ENCODE assay signal across 1 cellular context in the genomic region with DNA sequence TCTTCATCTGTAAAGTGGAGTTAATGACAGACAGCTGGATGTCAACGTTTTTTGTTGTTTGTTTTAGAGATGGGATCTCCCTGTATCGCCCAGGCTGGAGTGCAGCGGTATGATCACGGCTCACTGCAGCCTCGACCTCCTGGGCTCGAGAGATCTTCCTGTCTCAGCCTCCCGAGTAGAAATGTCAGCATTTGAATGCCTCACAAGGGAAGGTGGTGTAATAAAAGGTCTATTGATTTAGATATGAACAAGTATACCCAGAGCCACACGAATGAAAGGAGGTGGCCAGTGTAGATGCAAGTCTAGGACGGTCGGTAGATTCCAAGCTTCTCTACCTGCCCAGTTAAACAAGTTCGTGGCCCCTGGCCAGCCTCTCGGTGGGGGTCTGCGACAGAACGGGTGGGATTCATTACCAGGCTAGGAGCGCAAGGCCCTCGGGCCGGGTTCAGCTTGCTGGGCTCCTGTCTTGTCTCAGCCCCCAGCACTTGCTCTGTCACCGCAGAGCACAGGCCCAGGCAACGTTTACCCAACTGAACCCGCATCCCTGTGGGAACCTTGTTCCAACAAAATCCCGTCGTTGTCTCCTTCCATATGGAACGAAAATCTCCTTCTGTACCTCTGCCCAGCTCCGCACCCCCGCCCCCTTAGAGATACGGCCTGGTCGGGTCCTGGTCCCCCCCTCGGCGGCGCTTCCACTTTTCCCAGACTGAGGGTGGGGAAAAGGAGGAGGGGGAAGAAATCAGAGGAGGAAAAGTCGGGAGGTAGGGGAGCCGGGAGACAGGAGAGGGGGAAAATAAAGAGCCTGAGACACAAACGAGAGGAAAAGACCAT.
TF ChIP-seq lines count a peak whose summit lies in the region.

No MANE protein-coding gene starts in this region.

TF ChIP-seq in K562, 482 proteins besides CTCF, POLR2A, EP300 and RAD21:
- TF ChIP-seq, protein P1, sequence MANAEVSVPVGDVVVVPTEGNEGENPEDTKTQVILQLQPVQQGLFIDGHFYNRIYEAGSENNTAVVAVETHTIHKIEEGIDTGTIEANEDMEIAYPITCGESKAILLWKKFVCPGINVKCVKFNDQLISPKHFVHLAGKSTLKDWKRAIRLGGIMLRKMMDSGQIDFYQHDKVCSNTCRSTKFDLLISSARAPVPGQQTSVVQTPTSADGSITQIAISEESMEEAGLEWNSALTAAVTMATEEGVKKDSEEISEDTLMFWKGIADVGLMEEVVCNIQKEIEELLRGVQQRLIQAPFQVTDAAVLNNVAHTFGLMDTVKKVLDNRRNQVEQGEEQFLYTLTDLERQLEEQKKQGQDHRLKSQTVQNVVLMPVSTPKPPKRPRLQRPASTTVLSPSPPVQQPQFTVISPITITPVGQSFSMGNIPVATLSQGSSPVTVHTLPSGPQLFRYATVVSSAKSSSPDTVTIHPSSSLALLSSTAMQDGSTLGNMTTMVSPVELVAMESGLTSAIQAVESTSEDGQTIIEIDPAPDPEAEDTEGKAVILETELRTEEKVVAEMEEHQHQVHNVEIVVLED (CRISPR knock-in tag; IDR thresholded peaks at IDR 0.05), result no peak
- TF ChIP-seq, protein P2, sequence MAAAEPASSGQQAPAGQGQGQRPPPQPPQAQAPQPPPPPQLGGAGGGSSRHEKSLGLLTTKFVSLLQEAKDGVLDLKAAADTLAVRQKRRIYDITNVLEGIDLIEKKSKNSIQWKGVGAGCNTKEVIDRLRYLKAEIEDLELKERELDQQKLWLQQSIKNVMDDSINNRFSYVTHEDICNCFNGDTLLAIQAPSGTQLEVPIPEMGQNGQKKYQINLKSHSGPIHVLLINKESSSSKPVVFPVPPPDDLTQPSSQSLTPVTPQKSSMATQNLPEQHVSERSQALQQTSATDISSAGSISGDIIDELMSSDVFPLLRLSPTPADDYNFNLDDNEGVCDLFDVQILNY (CRISPR knock-in tag; IDR thresholded peaks at IDR 0.05), result no peak
- TF ChIP-seq CHD1 (IDR thresholded peaks at IDR 0.05; ENCODE audit: low read length) (no peak), FOXA3 (CRISPR knock-in tag; conservative IDR thresholded peaks at IDR 0.05 in 1 of 2, IDR thresholded peaks at IDR 0.05 in 1 of 2) (peak; percentile 56 to 75; a peak in 3 of 4 replicates), FOXP1 (CRISPR knock-in tag; IDR thresholded peaks at IDR 0.05) (no peak), NUFIP1 (IDR thresholded peaks at IDR 0.05; ENCODE audit: partially characterized antibody) (no peak), ZNF584 (CRISPR knock-in tag; IDR thresholded peaks at IDR 0.05; ENCODE audit: low read depth) (no peak), MAZ (CRISPR knock-in tag; conservative IDR thresholded peaks at IDR 0.05 in 1 of 2, IDR thresholded peaks at IDR 0.05 in 1 of 2) (no peak), NR3C1 (CRISPR knock-in tag; IDR thresholded peaks at IDR 0.05) (no peak), CBX2 (IDR thresholded peaks at IDR 0.05; ENCODE audit: insufficient read depth, low read length, poor library complexity, severe bottlenecking) (peak; percentile 55), MEIS2 (IDR thresholded peaks at IDR 0.05; ENCODE audit: partially characterized antibody) (peak; percentile 35), BHLHE40 (IDR thresholded peaks at IDR 0.05; ENCODE audit: low read length) (no peak), GABPB2 (CRISPR knock-in tag; conservative IDR thresholded peaks at IDR 0.05) (no peak), KAT2B (IDR thresholded peaks at IDR 0.05; ENCODE audit: low read depth, low read length) (no peak), MAFK (IDR thresholded peaks at IDR 0.05; ENCODE audit: low read length) (no peak), ZNF324 (CRISPR knock-in tag; IDR thresholded peaks at IDR 0.05) (no peak), KDM1A (IDR thresholded peaks at IDR 0.05) (0 out of 4 replicates have a peak, but pooled peaks of 1 of the 2 experiments have one; percentile 0), ZFP1 (CRISPR knock-in tag; IDR thresholded peaks at IDR 0.05) (no peak)
- TF ChIP-seq, protein P3, sequence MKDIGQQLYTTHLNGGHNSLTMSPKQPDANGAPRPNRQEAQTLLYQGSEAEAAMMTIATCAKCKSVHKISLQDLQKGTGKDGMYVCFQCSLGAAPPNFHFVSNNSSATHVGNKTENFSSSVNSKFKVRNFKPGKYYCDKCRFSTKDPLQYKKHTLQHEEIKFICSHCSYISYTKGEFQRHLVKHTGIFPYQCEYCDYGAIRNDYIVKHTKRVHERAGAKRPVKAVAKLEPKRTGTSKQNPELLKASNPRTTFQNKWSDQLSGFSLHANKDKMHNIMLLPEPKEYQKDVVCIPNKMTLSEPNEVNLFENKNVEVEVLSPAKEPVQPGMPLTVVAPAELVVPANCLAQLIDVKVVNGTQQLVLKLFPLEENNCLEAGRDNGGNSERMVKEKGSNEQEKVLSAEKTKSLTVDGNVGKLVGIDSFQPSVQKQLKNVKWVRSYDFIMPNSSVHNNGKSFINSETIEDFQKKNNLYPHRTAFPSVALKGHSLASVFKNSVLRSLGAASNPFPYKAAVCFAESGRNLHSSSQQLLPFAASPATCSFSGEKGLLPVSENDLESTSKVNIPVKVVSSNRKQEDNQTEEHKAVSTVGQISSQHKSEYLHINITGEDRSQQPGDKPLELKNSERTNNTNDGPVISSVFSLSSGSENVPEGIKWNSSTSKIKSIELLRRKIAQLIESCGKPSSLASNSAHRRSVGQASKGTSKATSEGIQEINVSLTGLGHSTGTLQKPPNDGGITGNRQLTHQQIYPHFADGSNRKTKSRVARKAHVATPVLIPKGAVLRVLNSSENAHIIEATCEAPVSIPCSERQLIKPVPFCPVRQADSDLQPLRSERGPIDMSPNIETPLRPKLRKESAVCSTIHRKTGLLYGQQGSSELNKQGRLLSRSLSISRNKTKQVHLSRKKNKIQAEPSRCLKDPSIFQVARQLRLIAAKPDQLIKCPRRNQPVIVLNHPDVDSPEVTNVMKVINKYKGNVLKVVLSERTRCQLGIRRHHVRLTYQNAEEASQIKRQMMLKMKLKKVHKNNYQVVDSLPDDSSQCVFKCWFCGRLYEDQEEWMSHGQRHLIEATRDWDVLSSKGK (CRISPR knock-in tag; IDR thresholded peaks at IDR 0.05), result no peak
- TF ChIP-seq, protein P4, sequence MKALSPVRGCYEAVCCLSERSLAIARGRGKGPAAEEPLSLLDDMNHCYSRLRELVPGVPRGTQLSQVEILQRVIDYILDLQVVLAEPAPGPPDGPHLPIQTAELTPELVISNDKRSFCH (CRISPR knock-in tag; IDR thresholded peaks at IDR 0.05), result no peak
- TF ChIP-seq, protein P4 (tag; IDR thresholded peaks at IDR 0.05), result no peak
- TF ChIP-seq, protein P5, sequence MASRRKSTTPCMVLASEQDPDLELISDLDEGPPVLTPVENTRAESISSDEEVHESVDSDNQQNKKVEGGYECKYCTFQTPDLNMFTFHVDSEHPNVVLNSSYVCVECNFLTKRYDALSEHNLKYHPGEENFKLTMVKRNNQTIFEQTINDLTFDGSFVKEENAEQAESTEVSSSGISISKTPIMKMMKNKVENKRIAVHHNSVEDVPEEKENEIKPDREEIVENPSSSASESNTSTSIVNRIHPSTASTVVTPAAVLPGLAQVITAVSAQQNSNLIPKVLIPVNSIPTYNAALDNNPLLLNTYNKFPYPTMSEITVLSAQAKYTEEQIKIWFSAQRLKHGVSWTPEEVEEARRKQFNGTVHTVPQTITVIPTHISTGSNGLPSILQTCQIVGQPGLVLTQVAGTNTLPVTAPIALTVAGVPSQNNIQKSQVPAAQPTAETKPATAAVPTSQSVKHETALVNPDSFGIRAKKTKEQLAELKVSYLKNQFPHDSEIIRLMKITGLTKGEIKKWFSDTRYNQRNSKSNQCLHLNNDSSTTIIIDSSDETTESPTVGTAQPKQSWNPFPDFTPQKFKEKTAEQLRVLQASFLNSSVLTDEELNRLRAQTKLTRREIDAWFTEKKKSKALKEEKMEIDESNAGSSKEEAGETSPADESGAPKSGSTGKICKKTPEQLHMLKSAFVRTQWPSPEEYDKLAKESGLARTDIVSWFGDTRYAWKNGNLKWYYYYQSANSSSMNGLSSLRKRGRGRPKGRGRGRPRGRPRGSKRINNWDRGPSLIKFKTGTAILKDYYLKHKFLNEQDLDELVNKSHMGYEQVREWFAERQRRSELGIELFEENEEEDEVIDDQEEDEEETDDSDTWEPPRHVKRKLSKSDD (conservative IDR thresholded peaks at IDR 0.05; ENCODE audit: low read length), result no peak
- TF ChIP-seq, protein P6, sequence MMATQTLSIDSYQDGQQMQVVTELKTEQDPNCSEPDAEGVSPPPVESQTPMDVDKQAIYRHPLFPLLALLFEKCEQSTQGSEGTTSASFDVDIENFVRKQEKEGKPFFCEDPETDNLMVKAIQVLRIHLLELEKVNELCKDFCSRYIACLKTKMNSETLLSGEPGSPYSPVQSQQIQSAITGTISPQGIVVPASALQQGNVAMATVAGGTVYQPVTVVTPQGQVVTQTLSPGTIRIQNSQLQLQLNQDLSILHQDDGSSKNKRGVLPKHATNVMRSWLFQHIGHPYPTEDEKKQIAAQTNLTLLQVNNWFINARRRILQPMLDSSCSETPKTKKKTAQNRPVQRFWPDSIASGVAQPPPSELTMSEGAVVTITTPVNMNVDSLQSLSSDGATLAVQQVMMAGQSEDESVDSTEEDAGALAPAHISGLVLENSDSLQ (IDR thresholded peaks at IDR 0.05), result peak; percentile 55
- TF ChIP-seq, protein P7, sequence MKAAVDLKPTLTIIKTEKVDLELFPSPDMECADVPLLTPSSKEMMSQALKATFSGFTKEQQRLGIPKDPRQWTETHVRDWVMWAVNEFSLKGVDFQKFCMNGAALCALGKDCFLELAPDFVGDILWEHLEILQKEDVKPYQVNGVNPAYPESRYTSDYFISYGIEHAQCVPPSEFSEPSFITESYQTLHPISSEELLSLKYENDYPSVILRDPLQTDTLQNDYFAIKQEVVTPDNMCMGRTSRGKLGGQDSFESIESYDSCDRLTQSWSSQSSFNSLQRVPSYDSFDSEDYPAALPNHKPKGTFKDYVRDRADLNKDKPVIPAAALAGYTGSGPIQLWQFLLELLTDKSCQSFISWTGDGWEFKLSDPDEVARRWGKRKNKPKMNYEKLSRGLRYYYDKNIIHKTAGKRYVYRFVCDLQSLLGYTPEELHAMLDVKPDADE (conservative IDR thresholded peaks at IDR 0.05; ENCODE audit: control insufficient read depth, low read depth, low read length), result no peak
- TF ChIP-seq, protein P8, sequence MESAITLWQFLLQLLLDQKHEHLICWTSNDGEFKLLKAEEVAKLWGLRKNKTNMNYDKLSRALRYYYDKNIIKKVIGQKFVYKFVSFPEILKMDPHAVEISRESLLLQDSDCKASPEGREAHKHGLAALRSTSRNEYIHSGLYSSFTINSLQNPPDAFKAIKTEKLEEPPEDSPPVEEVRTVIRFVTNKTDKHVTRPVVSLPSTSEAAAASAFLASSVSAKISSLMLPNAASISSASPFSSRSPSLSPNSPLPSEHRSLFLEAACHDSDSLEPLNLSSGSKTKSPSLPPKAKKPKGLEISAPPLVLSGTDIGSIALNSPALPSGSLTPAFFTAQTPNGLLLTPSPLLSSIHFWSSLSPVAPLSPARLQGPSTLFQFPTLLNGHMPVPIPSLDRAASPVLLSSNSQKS (CRISPR knock-in tag; IDR thresholded peaks at IDR 0.05), result no peak
TF ChIP-seq in K562: peak in this region for 5.
